ENCODE assay signal across 1 cellular context in the genomic region with DNA sequence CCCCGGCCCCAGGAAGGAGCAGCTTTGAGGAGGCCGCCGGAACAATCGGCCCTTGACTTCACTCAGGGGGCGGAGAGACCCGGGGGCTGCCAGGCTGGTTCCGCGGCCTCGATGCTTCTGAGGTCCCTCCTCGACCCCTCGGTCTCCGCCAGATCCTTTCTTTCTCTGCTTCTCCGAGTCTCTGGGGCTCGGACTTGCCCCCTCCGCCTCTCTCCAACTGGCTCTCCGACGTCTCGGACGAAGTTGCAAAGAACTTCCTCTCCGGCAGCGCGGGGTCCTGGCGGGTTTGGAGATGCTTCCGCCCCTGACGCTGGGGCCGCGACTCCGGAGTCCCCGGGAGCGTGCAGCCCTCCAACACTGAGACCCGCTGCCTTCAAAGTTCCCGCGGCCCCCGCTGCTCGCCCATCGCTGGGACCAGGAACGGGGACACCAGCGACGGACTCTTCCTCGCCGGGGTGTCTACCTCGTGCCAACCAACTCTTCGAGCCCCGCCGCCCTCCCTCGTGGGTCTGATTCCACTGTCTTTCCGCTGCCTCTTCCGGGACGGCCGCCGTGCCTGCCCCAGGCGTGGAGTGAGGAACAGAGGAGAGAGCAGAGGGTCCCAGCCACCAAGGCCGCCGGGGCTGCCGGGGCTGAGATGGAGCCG.
A peak's percentile ranks its signal among the peaks of the same experiment; 100 is the strongest.
TF ChIP-seq lines count a peak whose summit lies in the region.

No MANE protein-coding gene starts in this region.

TF ChIP-seq in HEK293, 187 proteins besides CTCF, POLR2A, EP300 and RAD21 (continued from another document):
- TF ChIP-seq, protein P1, sequence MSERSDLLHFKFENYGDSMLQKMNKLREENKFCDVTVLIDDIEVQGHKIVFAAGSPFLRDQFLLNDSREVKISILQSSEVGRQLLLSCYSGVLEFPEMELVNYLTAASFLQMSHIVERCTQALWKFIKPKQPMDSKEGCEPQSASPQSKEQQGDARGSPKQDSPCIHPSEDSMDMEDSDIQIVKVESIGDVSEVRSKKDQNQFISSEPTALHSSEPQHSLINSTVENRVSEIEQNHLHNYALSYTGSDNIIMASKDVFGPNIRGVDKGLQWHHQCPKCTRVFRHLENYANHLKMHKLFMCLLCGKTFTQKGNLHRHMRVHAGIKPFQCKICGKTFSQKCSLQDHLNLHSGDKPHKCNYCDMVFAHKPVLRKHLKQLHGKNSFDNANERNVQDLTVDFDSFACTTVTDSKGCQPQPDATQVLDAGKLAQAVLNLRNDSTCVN (tag by site-specific recombination; optimal IDR thresholded peaks at IDR 0.05) = peak; percentile 84
- TF ChIP-seq WT1 (tag by site-specific recombination; IDR thresholded peaks at IDR 0.05) (no peak), ZNF335 (tag by site-specific recombination; conservative IDR thresholded peaks at IDR 0.05) (peak; percentile 92), ZNF777 (tag by site-specific recombination; IDR thresholded peaks at IDR 0.05; ENCODE audit: borderline replicate concordance) (peak; percentile 70), ZBTB17 (tag by site-specific recombination; IDR thresholded peaks at IDR 0.05) (peak; percentile 44; the same call in 1 of the 2 replicates)
